12 cellular contexts compared by ENCODE assay signal in genomic region chr9:96008502-96009222, GRCh38.
DNase-seq lines count a peak whose midpoint lies in the region; ATAC-seq, FAIRE-seq and TF ChIP-seq lines count a peak whose summit lies in the region.
"Had no signal": no experiment of that assay in that cellular context is flagged by ENCODE, and none has a peak within 500 bp of the region (broad histone marks: within the 10 kb centered on the region; RNA-seq: fewer than 3 reads in every experiment).

No MANE protein-coding gene starts in this region.

- no peaks in the 10 kb centered on the region for H3K9me3 Mint-ChIP-seq in CD4-positive, alpha-beta T cell

- no peaks in the 10 kb centered on the region for H3K9me3 ChIP-seq in CD4-positive, alpha-beta T cell (ENCODE audit: control insufficient read depth, low read length)
- H3K9me3 ChIP-seq in T-helper 17 cell (ENCODE audit: control insufficient read depth, low read length, poor library complexity, severe bottlenecking): no peaks in the 10 kb centered on the region
- H3K9me3 ChIP-seq: left lung had no signal

- FAIRE-seq in H54 (lab: Jason Lieb, UNC): peak; percentile 89

- no peaks in the 10 kb centered on the region for H3K27me3 Mint-ChIP-seq in CD4-positive, alpha-beta T cell
- no peaks in the 10 kb centered on the region for H3K27me3 Mint-ChIP-seq in T-helper 17 cell

- H3K27ac ChIP-seq in CD4-positive, alpha-beta T cell (ENCODE audit: low read depth, low read length): no peak overlapping the region
- H3K27ac ChIP-seq: left lung had no signal

- ATAC-seq in CD4-positive, alpha-beta T cell (ENCODE audit: poor library complexity): no peak
- ATAC-seq in T-helper 17 cell (peak; percentile 29), GM18868 (IDR thresholded peaks at IDR 0.05; ENCODE audit: unreplicated experiment) (no peak), HG02885 (IDR thresholded peaks at IDR 0.05; ENCODE audit: poor library complexity, unreplicated experiment) (no peak)
- ATAC-seq: left lung had no signal

- no peak for DNase-seq in CD4-positive, alpha-beta T cell
- DNase-seq in H54 (ENCODE audit: insufficient read length, low spot score) (no peak), T-helper 17 cell (no peak), glomerular visceral epithelial cell (ENCODE audit: extremely low spot score) (peak; percentile 42), NCI-H146 treated with DMSO at 0.1 percent for 48 hours (lab: John Stamatoyannopoulos, UW; ENCODE audit: unreplicated experiment) (no peak), posterior vena cava (ENCODE audit: low spot score) (no peak)
- DNase-seq: left lung, NCI-H1930, SIG-M5, substantia nigra had no signal

- H3K27ac Mint-ChIP-seq in CD4-positive, alpha-beta T cell: peak overlapping the region; percentile 89
- peak overlapping the region; percentile 94 for H3K27ac Mint-ChIP-seq in T-helper 17 cell

- no peak overlapping the region for H3K4me3 Mint-ChIP-seq in CD4-positive, alpha-beta T cell
- H3K4me3 Mint-ChIP-seq in T-helper 17 cell: no peak overlapping the region

- TF ChIP-seq CTCF in CD4-positive, alpha-beta T cell (IDR thresholded peaks at IDR 0.05): no peak

- CTCF ChIA-PET in CD4-positive, alpha-beta T cell (lab: Charles Lee): interaction anchor here (2.5 kb wide), 1 partner anchor 10 kb away, joined by 5 read pairs; no protein-coding TSS in a partner anchor

- H3K4me1 Mint-ChIP-seq in CD4-positive, alpha-beta T cell (ENCODE audit: low read depth): peaks cover 42% of the 10 kb centered on the region
- H3K4me1 Mint-ChIP-seq in T-helper 17 cell: peaks cover 26% of the 10 kb centered on the region

- peaks cover 7% of the 10 kb centered on the region for H3K36me3 Mint-ChIP-seq in CD4-positive, alpha-beta T cell (ENCODE audit: low read depth)
- H3K36me3 Mint-ChIP-seq in T-helper 17 cell (ENCODE audit: low read depth): peaks cover 11% of the 10 kb centered on the region

- no peaks in the 10 kb centered on the region for H3K27me3 ChIP-seq in CD4-positive, alpha-beta T cell (ENCODE audit: control insufficient read depth, insufficient read depth, low read length)
- H3K27me3 ChIP-seq: left lung had no signal

- POLR2A ChIA-PET in CD4-positive, alpha-beta T cell (lab: Charles Lee): no interaction called here

- intact Hi-C loops in CD4-positive, alpha-beta T cell (cut with DNase I, micrococcal nuclease): loop anchor here in 1 of 2 experiments (2.0 kb wide), 1 partner anchor 24 kb away; no protein-coding TSS in a partner anchor
- intact Hi-C loops in posterior vena cava (cut with DNase I): no loop called here

- no peak for TF ChIP-seq POLR2A in H54 (IDR thresholded peaks at IDR 0.05; ENCODE audit: low read depth, low read length)
